Comparison of ENCODE assay signal across 1 cellular context in the genomic region with DNA sequence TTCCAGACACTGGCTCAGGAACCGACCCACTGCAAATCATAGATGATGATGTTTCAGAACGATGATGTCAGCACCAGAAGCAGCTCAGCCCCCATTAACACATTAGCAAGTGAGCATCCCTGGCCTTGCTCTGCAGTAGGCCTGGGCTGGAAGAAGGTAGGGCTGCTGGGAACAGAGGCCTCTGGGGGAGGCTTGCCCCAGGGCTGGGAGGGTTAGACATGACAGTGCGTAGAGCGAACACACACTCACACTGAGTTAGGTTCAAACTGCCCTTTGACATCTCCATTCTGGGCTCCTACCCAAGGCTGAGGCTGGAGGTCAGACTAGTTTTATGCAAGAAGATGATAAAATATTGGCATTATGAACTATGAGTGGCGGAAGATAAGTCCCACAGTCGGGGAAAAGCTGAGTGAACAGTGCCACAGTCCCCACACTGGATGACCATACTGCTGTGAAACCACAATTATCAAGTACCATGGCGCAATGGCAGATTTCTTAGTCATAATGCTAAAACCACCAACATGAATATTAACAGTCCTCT.
TF ChIP-seq lines count a peak whose summit lies in the region.

No MANE protein-coding gene starts in this region.

TF ChIP-seq in GM12878, 131 proteins besides CTCF, POLR2A, EP300 and RAD21:
- TF ChIP-seq RB1 (IDR thresholded peaks at IDR 0.05; ENCODE audit: borderline replicate concordance) = no peak
- no peak for TF ChIP-seq NRF1 (conservative IDR thresholded peaks at IDR 0.05; ENCODE audit: low read depth, low read length)
- TF ChIP-seq POLR2AphosphoS5 (IDR thresholded peaks at IDR 0.05; ENCODE audit: low read length) = no peak
- TF ChIP-seq CHD1 (IDR thresholded peaks at IDR 0.05; ENCODE audit: low read depth, low read length) = no peak
- no peak for TF ChIP-seq NBN (IDR thresholded peaks at IDR 0.05)
- TF ChIP-seq IKZF1 (conservative IDR thresholded peaks at IDR 0.05) = no peak
- TF ChIP-seq, protein P1, sequence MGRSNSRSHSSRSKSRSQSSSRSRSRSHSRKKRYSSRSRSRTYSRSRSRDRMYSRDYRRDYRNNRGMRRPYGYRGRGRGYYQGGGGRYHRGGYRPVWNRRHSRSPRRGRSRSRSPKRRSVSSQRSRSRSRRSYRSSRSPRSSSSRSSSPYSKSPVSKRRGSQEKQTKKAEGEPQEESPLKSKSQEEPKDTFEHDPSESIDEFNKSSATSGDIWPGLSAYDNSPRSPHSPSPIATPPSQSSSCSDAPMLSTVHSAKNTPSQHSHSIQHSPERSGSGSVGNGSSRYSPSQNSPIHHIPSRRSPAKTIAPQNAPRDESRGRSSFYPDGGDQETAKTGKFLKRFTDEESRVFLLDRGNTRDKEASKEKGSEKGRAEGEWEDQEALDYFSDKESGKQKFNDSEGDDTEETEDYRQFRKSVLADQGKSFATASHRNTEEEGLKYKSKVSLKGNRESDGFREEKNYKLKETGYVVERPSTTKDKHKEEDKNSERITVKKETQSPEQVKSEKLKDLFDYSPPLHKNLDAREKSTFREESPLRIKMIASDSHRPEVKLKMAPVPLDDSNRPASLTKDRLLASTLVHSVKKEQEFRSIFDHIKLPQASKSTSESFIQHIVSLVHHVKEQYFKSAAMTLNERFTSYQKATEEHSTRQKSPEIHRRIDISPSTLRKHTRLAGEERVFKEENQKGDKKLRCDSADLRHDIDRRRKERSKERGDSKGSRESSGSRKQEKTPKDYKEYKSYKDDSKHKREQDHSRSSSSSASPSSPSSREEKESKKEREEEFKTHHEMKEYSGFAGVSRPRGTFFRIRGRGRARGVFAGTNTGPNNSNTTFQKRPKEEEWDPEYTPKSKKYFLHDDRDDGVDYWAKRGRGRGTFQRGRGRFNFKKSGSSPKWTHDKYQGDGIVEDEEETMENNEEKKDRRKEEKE (IDR thresholded peaks at IDR 0.05) = no peak
- TF ChIP-seq TCF3 (IDR thresholded peaks at IDR 0.05; ENCODE audit: borderline replicate concordance, insufficient read depth, low read depth, low read length) = no peak
- no peak for TF ChIP-seq MEF2A (IDR thresholded peaks at IDR 0.05; ENCODE audit: insufficient read depth, low read depth, low read length)
- TF ChIP-seq ASH2L (IDR thresholded peaks at IDR 0.05; ENCODE audit: borderline replicate concordance, low read depth) = no peak
- no peak for TF ChIP-seq TCF12 (IDR thresholded peaks at IDR 0.05; ENCODE audit: low read depth, low read length)
- TF ChIP-seq, protein P2, sequence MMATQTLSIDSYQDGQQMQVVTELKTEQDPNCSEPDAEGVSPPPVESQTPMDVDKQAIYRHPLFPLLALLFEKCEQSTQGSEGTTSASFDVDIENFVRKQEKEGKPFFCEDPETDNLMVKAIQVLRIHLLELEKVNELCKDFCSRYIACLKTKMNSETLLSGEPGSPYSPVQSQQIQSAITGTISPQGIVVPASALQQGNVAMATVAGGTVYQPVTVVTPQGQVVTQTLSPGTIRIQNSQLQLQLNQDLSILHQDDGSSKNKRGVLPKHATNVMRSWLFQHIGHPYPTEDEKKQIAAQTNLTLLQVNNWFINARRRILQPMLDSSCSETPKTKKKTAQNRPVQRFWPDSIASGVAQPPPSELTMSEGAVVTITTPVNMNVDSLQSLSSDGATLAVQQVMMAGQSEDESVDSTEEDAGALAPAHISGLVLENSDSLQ (IDR thresholded peaks at IDR 0.05) = no peak
- no peak for TF ChIP-seq RELA (IDR thresholded peaks at IDR 0.05; ENCODE audit: borderline replicate concordance, partially characterized antibody)
- TF ChIP-seq, protein P3, sequence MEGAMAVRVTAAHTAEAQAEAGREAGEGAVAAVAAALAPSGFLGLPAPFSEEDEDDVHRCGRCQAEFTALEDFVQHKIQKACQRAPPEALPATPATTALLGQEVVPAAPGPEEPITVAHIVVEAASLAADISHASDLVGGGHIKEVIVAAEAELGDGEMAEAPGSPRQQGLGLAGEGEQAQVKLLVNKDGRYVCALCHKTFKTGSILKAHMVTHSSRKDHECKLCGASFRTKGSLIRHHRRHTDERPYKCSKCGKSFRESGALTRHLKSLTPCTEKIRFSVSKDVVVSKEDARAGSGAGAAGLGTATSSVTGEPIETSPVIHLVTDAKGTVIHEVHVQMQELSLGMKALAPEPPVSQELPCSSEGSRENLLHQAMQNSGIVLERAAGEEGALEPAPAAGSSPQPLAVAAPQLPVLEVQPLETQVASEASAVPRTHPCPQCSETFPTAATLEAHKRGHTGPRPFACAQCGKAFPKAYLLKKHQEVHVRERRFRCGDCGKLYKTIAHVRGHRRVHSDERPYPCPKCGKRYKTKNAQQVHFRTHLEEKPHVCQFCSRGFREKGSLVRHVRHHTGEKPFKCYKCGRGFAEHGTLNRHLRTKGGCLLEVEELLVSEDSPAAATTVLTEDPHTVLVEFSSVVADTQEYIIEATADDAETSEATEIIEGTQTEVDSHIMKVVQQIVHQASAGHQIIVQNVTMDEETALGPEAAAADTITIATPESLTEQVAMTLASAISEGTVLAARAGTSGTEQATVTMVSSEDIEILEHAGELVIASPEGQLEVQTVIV (IDR thresholded peaks at IDR 0.05; ENCODE audit: borderline replicate concordance, partially characterized antibody) = no peak
